8 cellular contexts compared by ENCODE assay signal in genomic region chr7:105387621-105388372, GRCh38. TPM values are rescaled to one million over a fixed set of nuclear protein-coding genes. Genes with fewer than 3 reads are reported as not detected.
DNase-seq lines count a peak whose midpoint lies in the region; ATAC-seq and TF ChIP-seq lines count a peak whose summit lies in the region.

No MANE protein-coding gene starts in this region.

- no TSS peak for BruUV-seq in IMR-90 (replicated peaks; lab: Mats Ljungman, UMichigan)

- H4K20me1 ChIP-seq in IMR-90 (ENCODE audit: insufficient read depth, low read length): peaks cover 26% of the 10 kb centered on the region
- H4K20me1 ChIP-seq in SU-DHL-6 (ENCODE audit: low read depth, low read length): 0 out of 2 replicates have a peak, but pooled peaks cover 7% of the 10 kb centered on the region

- no peak for TF ChIP-seq CTCF in IMR-90 (conservative IDR thresholded peaks at IDR 0.05; ENCODE audit: low read depth, low read length)
- no peak for TF ChIP-seq CTCF in SU-DHL-6 (IDR thresholded peaks at IDR 0.05; ENCODE audit: insufficient read depth, low read length, poor library complexity, severe bottlenecking)
- no peak for TF ChIP-seq CTCF in right atrium auricular region (IDR thresholded peaks at IDR 0.05)
- TF ChIP-seq CTCF in psoas muscle (IDR thresholded peaks at IDR 0.05): no peak

- no peak overlapping the region for H4K8ac ChIP-seq in IMR-90 (ENCODE audit: low read depth in 2 of 2, low read length in 2 of 2)

- H2AK5ac ChIP-seq in IMR-90 (ENCODE audit: low read depth, low read length): no peak overlapping the region

- H3K27ac ChIP-seq in IMR-90 (ENCODE audit: insufficient read depth, low read length) (peak overlapping the region; percentile 45), SU-DHL-6 (ENCODE audit: low read depth, low read length) (no peak overlapping the region), right atrium auricular region (peak overlapping the region; percentile 2 to 63), psoas muscle (peak overlapping the region; percentile 76)

- peak overlapping the region; percentile 89 for H3K4me2 ChIP-seq in IMR-90 (ENCODE audit: low read depth, low read length)
- H3K4me2 ChIP-seq in SU-DHL-6 (ENCODE audit: low read depth, low read length, poor library complexity, severe bottlenecking): peak overlapping the region; percentile 75

- intact Hi-C loops in IMR-90 (cut with micrococcal nuclease) (loop anchor here (2.0 to 5.0 kb wide), 2 partner anchors 135 to 655 kb away; partner anchors contain the start of gene PUS7), psoas muscle (cut with DNase I) (loop anchor here in 1 of 2 donors (10.0 kb wide), 1 partner anchor 53 kb away; no protein-coding TSS in a partner anchor)

- no peaks in the 10 kb centered on the region for H3K9me1 ChIP-seq in IMR-90 (ENCODE audit: insufficient read depth, low read length)

- ATAC-seq in GM21529 (IDR thresholded peaks at IDR 0.05; ENCODE audit: unreplicated experiment): peak; percentile 43
- peak; percentile 52 for ATAC-seq in IMR-90 (ENCODE audit: low read depth)
- peak; percentile 55 to 77 (median 62) for ATAC-seq in psoas muscle

- no peaks in the 10 kb centered on the region for H3K36me3 ChIP-seq in IMR-90 (ENCODE audit: control insufficient read depth, insufficient read depth, low read length)
- no peaks in the 10 kb centered on the region for H3K36me3 ChIP-seq in SU-DHL-6 (ENCODE audit: low read length)
- H3K36me3 ChIP-seq in right atrium auricular region: no peaks in the 10 kb centered on the region
- no peaks in the 10 kb centered on the region for H3K36me3 ChIP-seq in psoas muscle (ENCODE audit: insufficient read depth in 1 of 2, low read depth in 1 of 2)

- H3K4ac ChIP-seq in IMR-90 (ENCODE audit: low read depth, low read length): no peak overlapping the region; the same call in 1 of the 2 replicates

- in situ Hi-C loops in IMR-90 (cut with MboI; ENCODE audit: low sequenced_read_pairs): no loop called here

- no peak overlapping the region for H4K91ac ChIP-seq in IMR-90 (ENCODE audit: insufficient read depth, low read depth, low read length)

- TF ChIP-seq POLR2A in IMR-90 (IDR thresholded peaks at IDR 0.05; ENCODE audit: low read depth, low read length): no peak

- H2BK15ac ChIP-seq in IMR-90 (ENCODE audit: low read depth, low read length): no peak overlapping the region

- H3K79me2 ChIP-seq in SU-DHL-6 (ENCODE audit: insufficient read depth, low read length): peaks cover 3% of the 10 kb centered on the region

- H3K4me1 ChIP-seq in IMR-90 (ENCODE audit: control insufficient read depth, insufficient read depth, low read length) (no peaks in the 10 kb centered on the region), right atrium auricular region (peaks cover 0 to 15% of the 10 kb centered on the region in 2 donors), psoas muscle (peaks cover 11% of the 10 kb centered on the region)

- no peaks in the 10 kb centered on the region for H3K9me2 ChIP-seq in SU-DHL-6 (replicated peaks; ENCODE audit: insufficient read depth, low read length)

- H4K5ac ChIP-seq in IMR-90 (ENCODE audit: low read depth, low read length): no peak overlapping the region

- H3K23ac ChIP-seq in IMR-90 (ENCODE audit: low read depth, low read length): peak overlapping the region; percentile 18; the same call in 1 of the 2 replicates

- H3K14ac ChIP-seq in IMR-90 (replicated peaks; ENCODE audit: low read depth, low read length): no peak overlapping the region

- H3K56ac ChIP-seq in IMR-90 (ENCODE audit: extremely low read depth, insufficient read depth, low read length): 0 out of 2 replicates have a peak overlapping the region, but pooled peaks have one; percentile 50

- WGBS in IMR-90 (ENCODE audit: extremely low coverage in 2 of 2, insufficient read length in 1 of 2), 2 experiments: 0% methylated on average over 38 of the region's 75 CpGs; no CpG with 5 or more reads in 1 of the 2 experiments
- 1% methylated on average over 46 to 75 of the region's 75 CpGs for WGBS in psoas muscle, 3 donors

- peaks cover 11 to 26% of the 10 kb centered on the region in 2 experiments; a peak in 3 of 4 replicates for H3K79me1 ChIP-seq in IMR-90 (ENCODE audit: low read depth in 1 of 2, low read length in 2 of 2)

- H3K4me3 ChIP-seq in IMR-90 (ENCODE audit: insufficient read depth, low read depth, low read length) (peak overlapping the region; percentile 92), SU-DHL-6 (ENCODE audit: insufficient read depth, low read length, poor library complexity, severe bottlenecking) (peak overlapping the region; percentile 84), right atrium auricular region (peak overlapping the region; percentile 85 to 95), psoas muscle (peak overlapping the region; percentile 97)

- CTCF ChIA-PET in IMR-90 (lab: Yijun Ruan, JAX): interaction anchor here (0.9 to 1.6 kb wide), 2 partner anchors 11 to 202 kb away, joined by 3 to 5 read pairs; no protein-coding TSS in a partner anchor

- no peak overlapping the region for H3K18ac ChIP-seq in IMR-90 (ENCODE audit: low read depth, low read length)

- no peak for TF ChIP-seq RAD21 in IMR-90 (IDR thresholded peaks at IDR 0.05; ENCODE audit: low read length)

- H3F3A ChIP-seq in SU-DHL-6 (ENCODE audit: insufficient read depth): peaks cover 19% of the 10 kb centered on the region; the same call in 1 of the 2 replicates

- no peak overlapping the region for H2BK20ac ChIP-seq in IMR-90 (ENCODE audit: low read depth, low read length)

- no peaks in the 10 kb centered on the region for H3K27me3 ChIP-seq in IMR-90 (ENCODE audit: control insufficient read depth, insufficient read depth, low read length)
- no peaks in the 10 kb centered on the region for H3K27me3 ChIP-seq in SU-DHL-6 (ENCODE audit: low read length)
- no peaks in the 10 kb centered on the region for H3K27me3 ChIP-seq in right atrium auricular region
- H3K27me3 ChIP-seq in psoas muscle (ENCODE audit: insufficient read depth in 3 of 3, low read length in 2 of 3): no peaks in the 10 kb centered on the region

- no peak overlapping the region for H2BK120ac ChIP-seq in IMR-90 (ENCODE audit: low read depth, low read length)

- H2BK5ac ChIP-seq in IMR-90 (ENCODE audit: low read depth, low read length, poor library complexity, severe bottlenecking): no peak overlapping the region

- POLR2A ChIA-PET in IMR-90 (lab: Charles Lee; ENCODE audit: unreplicated experiment): no interaction called here

- H3K9ac ChIP-seq in IMR-90 (ENCODE audit: low read depth, low read length) (peak overlapping the region; percentile 84), SU-DHL-6 (ENCODE audit: low read length) (peak overlapping the region; percentile 71)

- H2AK9ac ChIP-seq in IMR-90 (replicated peaks; ENCODE audit: low read depth, low read length, poor library complexity): peak overlapping the region; percentile 31

- DNase-seq in DMS53 treated with DMSO at 0.1 percent for 48 hours (lab: John Stamatoyannopoulos, UW; ENCODE audit: unreplicated experiment) (peak; percentile 64), IMR-90 (peak; percentile 28), amygdala (lab: John Stamatoyannopoulos, UW) (peak in 39 of 56 donors; percentile 4 to 66 (median 37)), right atrium auricular region (ENCODE audit: low spot score) (no peak), psoas muscle (peak; percentile 68 to 81), OCI-M2 (lab: John Stamatoyannopoulos, UW; ENCODE audit: unreplicated experiment) (no peak)

- H2AFZ ChIP-seq in IMR-90 (replicated peaks; ENCODE audit: low read length, poor library complexity) (peak overlapping the region; percentile 92), SU-DHL-6 (ENCODE audit: low read depth, low read length, severe bottlenecking) (peak overlapping the region; percentile 48)

- dilution Hi-C loops in IMR-90 (cut with HindIII; ENCODE audit: low sequenced_read_pairs, unreplicated experiment): no loop called here

- H3K9me3 ChIP-seq in IMR-90 (ENCODE audit: control insufficient read depth, insufficient read depth, low read length) (no peaks in the 10 kb centered on the region), SU-DHL-6 (ENCODE audit: insufficient read depth, low read length) (no peaks in the 10 kb centered on the region), right atrium auricular region (no peaks in the 10 kb centered on the region), psoas muscle (no peaks in the 10 kb centered on the region)

TF ChIP-seq in IMR-90, 13 proteins besides CTCF, POLR2A, EP300 and RAD21:
- no peak for TF ChIP-seq FOS (IDR thresholded peaks at IDR 0.05; ENCODE audit: low read depth, low read length)
- no peak for TF ChIP-seq BHLHE40 (IDR thresholded peaks at IDR 0.05; ENCODE audit: low read depth, low read length)
- TF ChIP-seq ELK1 (IDR thresholded peaks at IDR 0.05; ENCODE audit: borderline replicate concordance, low read depth, low read length): no peak
- no peak for TF ChIP-seq SMC3 (IDR thresholded peaks at IDR 0.05; ENCODE audit: low read depth, low read length)
- peak; percentile 13; the same call in 1 of the 2 replicates for TF ChIP-seq MXI1 (IDR thresholded peaks at IDR 0.05; ENCODE audit: borderline replicate concordance, low read depth, low read length)
- no peak for TF ChIP-seq RCOR1 (IDR thresholded peaks at IDR 0.05; ENCODE audit: insufficient replicate concordance, low read length)
- no peak for TF ChIP-seq CHD1 (IDR thresholded peaks at IDR 0.05; ENCODE audit: low read depth, low read length)

RNA-seq across cellular contexts. Expression of gene SRPK2, which starts 0.9 kb away (rescaled TPM):
- total RNA-seq in IMR-90 (2012; rRNA removed) (33.0 and 34.7 TPM in 2 replicates), right atrium auricular region (10 to 100 TPM; 19.8 to 20.9 TPM), psoas muscle (10 to 100 TPM; 33.2 to 51.3 (median 39.0) TPM)
- polyA plus RNA-seq in IMR-90 (2012; rRNA removed) (9.2 and 13.2 TPM in 2 replicates), psoas muscle (10 to 100 TPM; 12.7 to 22.9 (median 21.7) TPM)
- polyA plus RNA-seq in IMR-90 (2012; cell fraction: cytosol; rRNA removed): 3.0 and 5.2 TPM in 2 replicates
- polyA plus RNA-seq in IMR-90 (2012; cell fraction: nucleus; rRNA removed; ENCODE audit: low replicate concordance): 2.9 and 15.3 TPM in 2 replicates

Comparison
In these comparisons a context has a peak if more than half of its experiments do, and no peak if none do; other contexts are left out.
1. DNase-seq: peak in DMS53 treated with DMSO at 0.1 percent for 48 hours (single experiment), IMR-90 (single experiment), amygdala (39 of 56) and psoas muscle (2 of 2); none in right atrium auricular region (single experiment) and OCI-M2 (single experiment).
2. Peak in every context shown above with its lines, with median percentiles within 50 percentile points of each other: ATAC-seq and H3K4me3 ChIP-seq.